8 cellular contexts compared by ENCODE assay signal in genomic region chr7:56373314-56373713, GRCh38.
DNase-seq lines count a peak whose midpoint lies in the region; TF ChIP-seq lines count a peak whose summit lies in the region.
"Not testable (repeated sequence)": the region's sequence is repeated elsewhere in the genome, so short reads cannot be mapped to it uniquely, and the experiment has no call there.

No MANE protein-coding gene starts in this region.

- H3K27me3 ChIP-seq in adipocyte (replicated peaks; ENCODE audit: control insufficient read depth, insufficient read depth, low read length), result not testable (repeated sequence)

- not testable (repeated sequence) for H3K36me3 Mint-ChIP-seq in type B pancreatic cell

- not testable (repeated sequence) for H3K36me3 ChIP-seq in adipocyte (ENCODE audit: control insufficient read depth, insufficient read depth, low read length, severe bottlenecking)

- H3K4me1 ChIP-seq in adipocyte (ENCODE audit: control insufficient read depth, insufficient read depth, low read length), result not testable (repeated sequence)

- DNase-seq in Daoy (ENCODE audit: low read depth), result peak; percentile 98
- DNase-seq in RPMI7951 (ENCODE audit: low read depth), result peak; percentile 53
- peak; percentile 91 for DNase-seq in activated CD8-positive, alpha-beta memory T cell treated with anti-CD3 and anti-CD28 coated beads for 24 hours
- peak; percentile 4 for DNase-seq in adipocyte (ENCODE audit: low read depth)
- DNase-seq in fibroblast of gingiva (ENCODE audit: low read depth), result peak; percentile 64
- peak; percentile 39 for DNase-seq in kidney tubule cell (ENCODE audit: low spot score)
- DNase-seq in putamen (ENCODE audit: low spot score), result peak; percentile 23
- DNase-seq in type B pancreatic cell (ENCODE audit: extremely low spot score, unreplicated experiment), result peak; percentile 100

- H3K4me1 Mint-ChIP-seq in type B pancreatic cell (ENCODE audit: unreplicated experiment), result not testable (repeated sequence)

- H3K9me3 Mint-ChIP-seq in type B pancreatic cell, result not testable (repeated sequence)

- not testable (repeated sequence) for H3K4me3 ChIP-seq in adipocyte (ENCODE audit: low read length)

- TF ChIP-seq CTCF in type B pancreatic cell (conservative IDR thresholded peaks at IDR 0.05), result not testable (repeated sequence)

- not testable (repeated sequence) for H3K9me3 ChIP-seq in adipocyte (ENCODE audit: control insufficient read depth, low read length)

- not testable (repeated sequence) for H3K27me3 Mint-ChIP-seq in type B pancreatic cell

- H3K27ac Mint-ChIP-seq in type B pancreatic cell, result not testable (repeated sequence)

- not testable (repeated sequence) for H3K9ac ChIP-seq in adipocyte (ENCODE audit: low read length)

- H3K4me3 Mint-ChIP-seq in type B pancreatic cell, result not testable (repeated sequence)

Comparison
In these comparisons a context has a peak if more than half of its experiments do, and no peak if none do; other contexts are left out.
1. DNase-seq: peak in every context shown above with its lines; median percentile 100 in type B pancreatic cell; 98 in Daoy; 91 in activated CD8-positive, alpha-beta memory T cell treated with anti-CD3 and anti-CD28 coated beads for 24 hours; 64 in fibroblast of gingiva; 53 in RPMI7951; 39 in kidney tubule cell; 23 in putamen; 4 in adipocyte.